13 cellular contexts compared by ENCODE assay signal in genomic region chr4:17030543-17030942, GRCh38.
DNase-seq lines count a peak whose midpoint lies in the region; ATAC-seq and TF ChIP-seq lines count a peak whose summit lies in the region.
"Had no signal": no experiment of that assay in that cellular context is flagged by ENCODE, and none has a peak within 500 bp of the region (broad histone marks: within the 10 kb centered on the region; RNA-seq: fewer than 3 reads in every experiment).

No MANE protein-coding gene starts in this region.

- H3K79me2 ChIP-seq in fibroblast of lung (ENCODE audit: control insufficient read depth, insufficient read depth, low read length) = no peaks in the 10 kb centered on the region

- H3K4me1 ChIP-seq in fibroblast of lung (ENCODE audit: control insufficient read depth, extremely low read depth, insufficient read depth, low read length) = peaks cover 20% of the 10 kb centered on the region

- peak overlapping the region; percentile 56 for H3K27ac ChIP-seq in fibroblast of lung (ENCODE audit: insufficient read depth, low read length)
- H3K27ac ChIP-seq: skin epidermis had no signal

- H3K27ac Mint-ChIP-seq in natural killer cell = no peak overlapping the region
- H3K27ac Mint-ChIP-seq: activated naive CD8-positive, alpha-beta T cell had no signal

- H3K27me3 Mint-ChIP-seq in natural killer cell (ENCODE audit: low read depth in 2 of 2) = peaks cover 13 to 49% of the 10 kb centered on the region in 2 donors

- no peak overlapping the region for H3K4me2 ChIP-seq in fibroblast of lung (ENCODE audit: extremely low read depth, insufficient read depth, low read length)

- ATAC-seq in sciatic nerve (peak; percentile 76), GM21529 (IDR thresholded peaks at IDR 0.05; ENCODE audit: unreplicated experiment) (no peak), natural killer cell (no peak)

- no peak overlapping the region for H3K9ac ChIP-seq in fibroblast of lung (ENCODE audit: insufficient read depth, low read length)

- no peak overlapping the region for H2AFZ ChIP-seq in fibroblast of lung (ENCODE audit: low read length)

- no peak overlapping the region for H3K4me3 Mint-ChIP-seq in natural killer cell
- H3K4me3 Mint-ChIP-seq: activated naive CD8-positive, alpha-beta T cell had no signal

- no peak for TF ChIP-seq CTCF in fibroblast of lung (conservative IDR thresholded peaks at IDR 0.05 in 1 of 2, IDR thresholded peaks at IDR 0.05 in 1 of 2; ENCODE audit: low read depth in 1 of 2, low read length in 2 of 2)
- TF ChIP-seq CTCF in natural killer cell (IDR thresholded peaks at IDR 0.05) = no peak

- intact Hi-C loops in sciatic nerve (cut with DNase I) = no loop called here
- intact Hi-C loops in natural killer cell (cut with micrococcal nuclease) = no loop called here

- H3K9me3 Mint-ChIP-seq in natural killer cell = no peaks in the 10 kb centered on the region

- H3K4me1 Mint-ChIP-seq in natural killer cell = no peaks in the 10 kb centered on the region

- H3K27me3 ChIP-seq in fibroblast of lung (ENCODE audit: control insufficient read depth, insufficient read depth, low read length) = no peaks in the 10 kb centered on the region

- H3K36me3 ChIP-seq in fibroblast of lung (ENCODE audit: control insufficient read depth, insufficient read depth, low read length) = no peaks in the 10 kb centered on the region

- H3K4me3 ChIP-seq in fibroblast of lung (replicated peaks in 1 of 4; ENCODE audit: control extremely low read depth in 1 of 4, insufficient read depth in 1 of 4, low read depth in 3 of 4, low read length in 4 of 4) = no peak overlapping the region
- H3K4me3 ChIP-seq: skin epidermis had no signal

- H4K20me1 ChIP-seq in fibroblast of lung (ENCODE audit: control insufficient read depth, extremely low read depth, insufficient read depth, low read length) = no peaks in the 10 kb centered on the region

- no peaks in the 10 kb centered on the region for H3K9me3 ChIP-seq in fibroblast of lung (ENCODE audit: control insufficient read depth, insufficient read depth, low read depth, low read length)

- H3K36me3 Mint-ChIP-seq in natural killer cell = no peaks in the 10 kb centered on the region
- H3K36me3 Mint-ChIP-seq: activated naive CD8-positive, alpha-beta T cell had no signal

- DNase-seq in GM04503 (ENCODE audit: low read depth) (peak; percentile 45), SW 1271 (lab: John Stamatoyannopoulos, UW) (peak; percentile 41 to 54), fibroblast of lung (ENCODE audit: low read depth in 2 of 2) (peak; percentile 85 to 97), sciatic nerve (ENCODE audit: low spot score) (no peak), CD1c-positive myeloid dendritic cell (ENCODE audit: extremely low spot score) (no peak), NCI-H1694 treated with DMSO at 0.1 percent for 48 hours (lab: John Stamatoyannopoulos, UW) (no peak), natural killer cell (no peak)
- DNase-seq: activated CD4-positive, alpha-beta T cell treated with anti-CD3 and anti-CD28 coated beads, Interleukin-2, amount 50 U/mL, for 4 hours; DMS 273 treated with DMSO at 0.1 percent for 48 hours; NCI-H510A had no signal

Comparison
In these comparisons a context has a peak if more than half of its experiments do, and no peak if none do; other contexts are left out.
1. DNase-seq: peak in GM04503 (single experiment), SW 1271 (2 of 2) and fibroblast of lung (2 of 2); none in sciatic nerve (single experiment), CD1c-positive myeloid dendritic cell (single experiment), NCI-H1694 treated with DMSO at 0.1 percent for 48 hours (single experiment) and natural killer cell (single experiment).